In genomic region chr5:138909734-138910133, GRCh38 we compare ENCODE assay signal across 20 cellular contexts. TPM values are rescaled to one million over a fixed set of nuclear protein-coding genes. Genes with fewer than 3 reads are reported as not detected.
"Had no signal": no experiment of that assay in that cellular context is flagged by ENCODE, and none has a peak within 500 bp of the region (broad histone marks: within the 10 kb centered on the region; RNA-seq: fewer than 3 reads in every experiment).

No MANE protein-coding gene starts in this region.

- H3K4me3 Mint-ChIP-seq: immature natural killer cell, memory B cell, mesothelial cell of epicardium, natural killer cell, neural progenitor cell had no signal

- H3K4me2 ChIP-seq: neural progenitor cell had no signal

- ATAC-seq: foreskin keratinocyte, left cardiac atrium, lower lobe of right lung, natural killer cell had no signal

- H3K9me3 Mint-ChIP-seq: memory B cell, mesothelial cell of epicardium, neural progenitor cell had no signal

- H3K27ac Mint-ChIP-seq: immature natural killer cell, memory B cell, mesothelial cell of epicardium, natural killer cell, neural progenitor cell had no signal

- H3K4me1 Mint-ChIP-seq: neural progenitor cell had no signal

- H3K27me3 ChIP-seq: foreskin keratinocyte, neural progenitor cell, ovary, right atrium auricular region had no signal

- H3K36me3 ChIP-seq: neural progenitor cell, ovary had no signal

- H3K4me1 ChIP-seq: lower lobe of right lung had no signal

- H2AFZ ChIP-seq: neural progenitor cell had no signal

- H3K27ac ChIP-seq: foreskin keratinocyte, left ventricle myocardium inferior, lower lobe of right lung, neural progenitor cell, ovary, right atrium auricular region had no signal

- H3K4me3 ChIP-seq: left ventricle myocardium inferior, lower lobe of right lung, neural progenitor cell, ovary, right atrium auricular region had no signal

- DNase-seq: dermis blood vessel endothelial cell; erythroblast; foreskin keratinocyte; immature natural killer cell; left cardiac atrium; left ventricle myocardium inferior; lower lobe of right lung; natural killer cell; nucleus accumbens; ovary; small intestine; stimulated activated CD4-positive, alpha-beta T cell treated with anti-CD3 and anti-CD28 coated beads, Interleukin-12 subunit alpha, Interleukin-12 subunit beta, amount 100 ng/mL, for 4 hours; stimulated activated naive CD4-positive, alpha-beta T cell; trophoblast cell had no signal

- H3K27me3 Mint-ChIP-seq: memory B cell had no signal

RNA-seq across cellular contexts. Expression of gene LRRTM2, which starts 34.6 kb away (rescaled TPM):
- total RNA-seq: foreskin keratinocyte, left ventricle myocardium inferior, myocyte, right atrium auricular region had no signal
- polyA plus RNA-seq: foreskin keratinocyte, immature natural killer cell, keratinocyte had no signal
